In the genomic region with DNA sequence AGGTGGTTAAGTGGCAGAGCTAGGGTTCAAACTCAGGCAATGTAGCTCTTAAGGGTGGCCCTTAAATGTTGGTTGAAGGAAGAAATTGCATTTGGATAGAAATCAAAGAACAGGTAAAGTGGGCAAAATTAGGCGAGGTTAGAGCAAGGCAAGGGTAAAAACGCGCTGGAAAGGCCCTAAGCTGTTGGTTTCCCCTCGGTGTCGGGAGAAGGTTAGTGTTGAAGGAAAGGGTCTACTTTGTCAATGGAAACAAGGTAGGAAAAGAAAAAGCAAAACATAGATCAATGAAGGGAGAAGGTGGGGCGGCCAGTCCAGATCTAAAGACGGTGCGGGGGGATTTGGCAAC, we compare ENCODE assay signal across 8 cellular contexts. TPM values are rescaled to one million over a fixed set of nuclear protein-coding genes. Genes with fewer than 3 reads are reported as not detected.
A peak's percentile ranks its signal among the peaks of the same experiment; 100 is the strongest.
DNase-seq lines count a peak whose midpoint lies in the region; ATAC-seq and TF ChIP-seq lines count a peak whose summit lies in the region.

No MANE protein-coding gene starts in this region.

- no peaks in the 10 kb centered on the region for H3K9me3 Mint-ChIP-seq in activated naive CD4-positive, alpha-beta T cell treated with anti-CD3 and anti-CD28 coated beads, Interleukin-2, amount 50 U/mL, for 72 hours

- H3K27ac Mint-ChIP-seq in activated naive CD4-positive, alpha-beta T cell treated with anti-CD3 and anti-CD28 coated beads, Interleukin-2, amount 50 U/mL, for 72 hours: peak overlapping the region; percentile 85 to 96

- H3K4me3 ChIP-seq in ACC112 (ENCODE audit: low read depth, low read length) (peak overlapping the region; percentile 87), HFF-Myc (replicated peaks; ENCODE audit: low read depth, low read length) (peak overlapping the region; percentile 90)

- H3K36me3 Mint-ChIP-seq in activated naive CD4-positive, alpha-beta T cell treated with anti-CD3 and anti-CD28 coated beads, Interleukin-2, amount 50 U/mL, for 72 hours: peaks cover 10 to 16% of the 10 kb centered on the region in 2 donors

- ATAC-seq in activated naive CD4-positive, alpha-beta T cell treated with anti-CD3 and anti-CD28 coated beads, Interleukin-2, amount 50 U/mL, for 72 hours: no peak
- ATAC-seq in HG02840 (IDR thresholded peaks at IDR 0.05; ENCODE audit: low FRiP score, unreplicated experiment): no peak

- H3K36me3 ChIP-seq in ACC112 (ENCODE audit: insufficient read depth, low read length): peaks cover 17% of the 10 kb centered on the region

- peaks cover 21% of the 10 kb centered on the region for H3K4me1 ChIP-seq in ACC112 (ENCODE audit: control insufficient read depth, insufficient read depth, low read length, unreplicated experiment)

- no peak overlapping the region for H3K27ac ChIP-seq in ACC112 (ENCODE audit: low read depth, low read length)
- H3K27ac ChIP-seq in substantia nigra (ENCODE audit: low read depth, low read length, poor library complexity, severe bottlenecking): peak overlapping the region; percentile 56

- DNase-seq in HFF-Myc (ENCODE audit: extremely low read depth, low read depth): no peak
- no peak for DNase-seq in activated naive CD4-positive, alpha-beta T cell treated with anti-CD3 and anti-CD28 coated beads, Interleukin-2, amount 50 U/mL, for 72 hours (ENCODE audit: low spot score in 2 of 2)
- DNase-seq in iPS-NIHi7 (ENCODE audit: extremely low spot score): peak; percentile 23
- no peak for DNase-seq in substantia nigra (lab: John Stamatoyannopoulos, UW)
- no peak for DNase-seq in NCI-H2171 treated with DMSO at 0.1 percent for 48 hours (lab: John Stamatoyannopoulos, UW)
- no peak for DNase-seq in activated effector memory CD4-positive, alpha-beta T cell treated with Interleukin-2 at 50 U/mL for 16 hours

- no peaks in the 10 kb centered on the region for H3K27me3 ChIP-seq in ACC112 (ENCODE audit: insufficient read depth, low read length)

- peaks cover 81% of the 10 kb centered on the region for H3K79me2 ChIP-seq in ACC112 (ENCODE audit: control insufficient read depth, insufficient read depth, low read length, unreplicated experiment)

- no peak for TF ChIP-seq CTCF in HFF-Myc (IDR thresholded peaks at IDR 0.05; ENCODE audit: low read depth, low read length, missing control alignments)

- H2AFZ ChIP-seq in ACC112 (ENCODE audit: low read length, unreplicated experiment): peak overlapping the region; percentile 87

RNA-seq across cellular contexts. Expression of a gene that starts 0.4 kb away (rescaled TPM):
- total RNA-seq in activated naive CD4-positive, alpha-beta T cell treated with anti-CD3 and anti-CD28 coated beads, Interleukin-2, amount 50 U/mL, for 72 hours: 1 to 10 TPM; 5.3 to 8.3 TPM

RNA-seq across cellular contexts. Expression of a gene that starts 0.5 kb away (rescaled TPM):
- 10 to 100 TPM; 24.5 to 42.9 TPM for total RNA-seq in activated naive CD4-positive, alpha-beta T cell treated with anti-CD3 and anti-CD28 coated beads, Interleukin-2, amount 50 U/mL, for 72 hours

RNA-seq across cellular contexts. Expression of a gene that starts 17.5 kb away (rescaled TPM):
- total RNA-seq in activated naive CD4-positive, alpha-beta T cell treated with anti-CD3 and anti-CD28 coated beads, Interleukin-2, amount 50 U/mL, for 72 hours: not detected
